ENCODE assay signal across 10 cellular contexts in the genomic region with DNA sequence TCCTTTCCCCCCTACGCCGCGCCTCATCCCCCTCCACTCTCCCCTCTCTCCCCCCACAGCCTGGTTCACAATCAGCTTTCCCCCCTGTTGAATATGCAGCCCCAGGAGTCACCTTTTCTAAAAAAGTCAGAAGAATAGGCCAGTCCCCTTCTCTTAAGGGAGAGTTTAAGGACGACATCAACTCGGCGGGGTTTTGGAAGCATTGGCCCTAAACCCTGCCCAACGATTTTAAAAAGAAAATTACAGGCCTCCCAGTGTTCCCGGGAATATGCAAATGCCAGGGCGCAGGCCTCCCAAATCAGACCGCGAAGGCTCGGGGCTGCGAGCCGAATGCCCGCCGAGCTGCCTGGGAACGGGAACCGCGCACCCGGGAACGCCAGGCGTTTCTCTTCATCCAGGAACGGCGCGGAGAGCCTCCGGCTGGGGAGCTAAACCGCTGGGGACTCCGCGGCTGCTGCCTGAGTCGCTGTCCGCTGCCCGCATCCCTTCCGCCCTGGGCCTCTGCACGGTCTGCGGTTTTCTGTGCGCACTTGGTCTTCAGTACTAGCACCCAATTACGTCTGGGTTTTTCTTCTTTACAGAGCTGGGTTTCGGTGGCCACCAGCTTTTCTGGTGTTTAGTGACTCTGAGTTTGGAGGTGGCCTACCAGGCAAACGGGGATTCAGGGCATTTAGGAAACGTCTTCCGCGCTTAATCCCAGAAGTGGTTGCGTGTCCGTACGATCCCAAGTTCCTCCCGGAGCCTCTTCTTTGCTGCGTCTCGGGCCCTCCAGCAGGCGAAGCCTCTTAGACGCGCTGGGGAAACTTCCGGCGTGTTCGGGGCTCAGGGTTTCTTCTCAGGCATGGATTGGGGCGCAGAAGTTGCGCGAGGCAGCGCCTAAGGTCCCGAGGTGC. TPM values are rescaled to one million over a fixed set of nuclear protein-coding genes. Genes with fewer than 3 reads are reported as not detected.
A peak's percentile ranks its signal among the peaks of the same experiment; 100 is the strongest.
DNase-seq lines count a peak whose midpoint lies in the region; ATAC-seq and TF ChIP-seq lines count a peak whose summit lies in the region.
"Had no signal": no experiment of that assay in that cellular context is flagged by ENCODE, and none has a peak within 500 bp of the region (broad histone marks: within the 10 kb centered on the region; RNA-seq: fewer than 3 reads in every experiment).

No MANE protein-coding gene starts in this region.

- 8% methylated on average over 21 of the region's 59 CpGs for WGBS in right lobe of liver (ENCODE audit: insufficient coverage, low coverage, low lambda C conversion rate, missing lambda C conversion rate)

- ATAC-seq in Right ventricle myocardium superior (ENCODE audit: poor library complexity) (peak; percentile 40), right lobe of liver (peak in 3 of 4 donors; percentile 33 to 48 (median 40)), upper lobe of right lung (no peak), HG03521 (IDR thresholded peaks at IDR 0.05; ENCODE audit: unreplicated experiment) (no peak)

- TF ChIP-seq CTCF in cardiac fibroblast (IDR thresholded peaks at IDR 0.05; ENCODE audit: low read depth, low read length) (no peak), right lobe of liver (IDR thresholded peaks at IDR 0.05) (no peak), upper lobe of right lung (IDR thresholded peaks at IDR 0.05) (no peak)

- peaks cover 0 to 26% (median 3%) of the 10 kb centered on the region in 4 donors for H3K4me1 ChIP-seq in right lobe of liver
- peaks cover 8% of the 10 kb centered on the region for H3K4me1 ChIP-seq in upper lobe of right lung

- no peak for TF ChIP-seq POLR2A in right lobe of liver (IDR thresholded peaks at IDR 0.05)

- H3K36me3 ChIP-seq in right lobe of liver (no peaks in the 10 kb centered on the region), upper lobe of right lung (no peaks in the 10 kb centered on the region)

- H3K9me3 ChIP-seq in right lobe of liver (no peaks in the 10 kb centered on the region), upper lobe of right lung (no peaks in the 10 kb centered on the region)

- intact Hi-C loops in Right ventricle myocardium superior (cut with DNase I) = loop anchor here (10.0 kb wide), 3 partner anchors 432 to 742 kb away; no protein-coding TSS in a partner anchor
- intact Hi-C loops in cardiac septum (cut with DNase I) = loop anchor here (5.0 to 10.0 kb wide), 3 partner anchors 304 to 742 kb away; no protein-coding TSS in a partner anchor
- intact Hi-C loops in right lobe of liver (cut with DNase I) = loop anchor here in 1 of 2 donors (10.0 kb wide), 1 partner anchor 652 kb away; a partner anchor contains a TSS
- intact Hi-C loops in upper lobe of right lung (cut with DNase I) = no loop called here

- peaks cover 51 to 84% of the 10 kb centered on the region in 2 donors for H3K27me3 ChIP-seq in right lobe of liver
- H3K27me3 ChIP-seq in upper lobe of right lung = peaks cover 100% of the 10 kb centered on the region

- DNase-seq in Right ventricle myocardium superior (no peak), cardiac septum (ENCODE audit: low spot score) (no peak), cardiac fibroblast (ENCODE audit: low read depth in 2 of 2) (peak; percentile 32 to 62), right lobe of liver (no peak), upper lobe of right lung (no peak), ureter (ENCODE audit: low spot score) (no peak), NCI-H1436 (lab: John Stamatoyannopoulos, UW) (no peak)
- DNase-seq: DND-41 had no signal

- peak overlapping the region; percentile 3 to 45 for H3K4me3 ChIP-seq in cardiac fibroblast (replicated peaks in 1 of 2; ENCODE audit: low read depth in 2 of 2, low read length in 2 of 2)
- no peak overlapping the region for H3K4me3 ChIP-seq in right lobe of liver
- peak overlapping the region; percentile 67 for H3K4me3 ChIP-seq in upper lobe of right lung

- H3K27ac ChIP-seq in right lobe of liver (no peak overlapping the region), upper lobe of right lung (peak overlapping the region; percentile 84)

RNA-seq across cellular contexts. Expression of a gene that starts 5.7 kb away (rescaled TPM):
- total RNA-seq in Right ventricle myocardium superior (11.6 TPM), cardiac septum (15.4 TPM), right lobe of liver (not detected), upper lobe of right lung (23.3 TPM), ureter (0.42 TPM)
- total RNA-seq: temporal lobe had no signal

Comparison
In these comparisons a context has a peak if more than half of its experiments do, and no peak if none do; other contexts are left out.
1. ATAC-seq: peak in Right ventricle myocardium superior (single experiment) and right lobe of liver (3 of 4); none in upper lobe of right lung (single experiment) and HG03521 (single experiment).
2. DNase-seq: peak in cardiac fibroblast (2 of 2); none in Right ventricle myocardium superior (single experiment), cardiac septum (single experiment), right lobe of liver (0 of 3), upper lobe of right lung (single experiment), ureter (single experiment) and NCI-H1436 (single experiment).
3. H3K4me3 ChIP-seq: peak in cardiac fibroblast (2 of 2) and upper lobe of right lung (single experiment); none in right lobe of liver (0 of 3).